Comparison of ENCODE assay signal across 8 cellular contexts in the genomic region with DNA sequence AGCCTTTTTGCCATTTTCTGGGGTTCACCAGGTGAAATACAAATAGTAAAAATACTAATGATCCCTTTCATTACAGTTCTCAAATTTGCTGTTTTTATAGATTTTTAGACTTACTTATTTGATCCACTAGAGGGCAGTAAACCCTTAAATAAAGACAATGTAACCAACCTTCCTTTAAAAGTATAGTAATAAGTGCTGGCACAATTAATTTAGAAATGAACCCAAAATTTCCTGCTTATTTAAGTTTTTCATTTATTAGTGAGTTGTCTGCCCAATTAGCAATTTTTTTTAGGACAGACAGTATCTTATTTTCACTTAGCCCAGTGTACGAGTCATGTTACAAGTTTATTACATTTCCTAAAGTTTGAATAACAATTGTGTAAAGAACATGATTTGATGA. TPM values are rescaled to one million over a fixed set of nuclear protein-coding genes. Genes with fewer than 3 reads are reported as not detected.
DNase-seq lines count a peak whose midpoint lies in the region; ATAC-seq, FAIRE-seq and TF ChIP-seq lines count a peak whose summit lies in the region.
"Had no signal": no experiment of that assay in that cellular context is flagged by ENCODE, and none has a peak within 500 bp of the region (broad histone marks: within the 10 kb centered on the region; RNA-seq: fewer than 3 reads in every experiment).

No MANE protein-coding gene starts in this region.

- no peak overlapping the region for H3K4me2 ChIP-seq in astrocyte (ENCODE audit: low read length)

- no peaks in the 10 kb centered on the region for H3K27me3 Mint-ChIP-seq in astrocyte (ENCODE audit: low read depth, unreplicated experiment)

- no peaks in the 10 kb centered on the region for H3K9me3 Mint-ChIP-seq in astrocyte (ENCODE audit: unreplicated experiment)

- H3K4me3 Mint-ChIP-seq in astrocyte (ENCODE audit: unreplicated experiment): peak overlapping the region; percentile 41

- no peak overlapping the region for H3K9ac ChIP-seq in astrocyte (ENCODE audit: low read length)

- no peaks in the 10 kb centered on the region for H3K36me3 Mint-ChIP-seq in astrocyte (ENCODE audit: low read depth, unreplicated experiment)

- no peaks in the 10 kb centered on the region for H4K20me1 ChIP-seq in astrocyte (ENCODE audit: insufficient read depth, low read length)

- no peak for DNase-seq in GM06990 (ENCODE audit: extremely low read depth, insufficient read length)
- peak; percentile 59 for DNase-seq in NCI-H146 treated with DMSO at 0.1 percent for 48 hours (lab: John Stamatoyannopoulos, UW; ENCODE audit: unreplicated experiment)
- peak; percentile 8 for DNase-seq in astrocyte (ENCODE audit: low read depth)
- DNase-seq in lower lobe of right lung: no peak
- no peak for DNase-seq in amygdala (lab: John Stamatoyannopoulos, UW)
- DNase-seq in left colon: no peak

- ATAC-seq in lower lobe of right lung (no peak), GM18511 (IDR thresholded peaks at IDR 0.05; ENCODE audit: unreplicated experiment) (no peak), left colon (no peak)

- H3K27me3 ChIP-seq in GM06990 (replicated peaks; ENCODE audit: control insufficient read depth, insufficient read depth, low read length): no peaks in the 10 kb centered on the region
- no peaks in the 10 kb centered on the region for H3K27me3 ChIP-seq in astrocyte (ENCODE audit: insufficient read depth, low read length)
- no peaks in the 10 kb centered on the region for H3K27me3 ChIP-seq in lower lobe of right lung (ENCODE audit: low read depth)

- peaks cover 13% of the 10 kb centered on the region for H3K4me1 Mint-ChIP-seq in astrocyte (ENCODE audit: low read depth, unreplicated experiment)

- H3K36me3 ChIP-seq in GM06990 (ENCODE audit: control insufficient read depth, insufficient read depth, low read length) (no peaks in the 10 kb centered on the region), astrocyte (ENCODE audit: insufficient read depth, low read length) (no peaks in the 10 kb centered on the region), lower lobe of right lung (no peaks in the 10 kb centered on the region)

- H3K27ac Mint-ChIP-seq in astrocyte (ENCODE audit: unreplicated experiment): no peak overlapping the region

- intact Hi-C loops in lower lobe of right lung (cut with DNase I): loop anchor here (10.0 kb wide), 2 partner anchors 289 to 349 kb away; a partner anchor contains a TSS
- intact Hi-C loops in left colon (cut with DNase I, micrococcal nuclease): loop anchor here in 1 of 2 donors (10.0 kb wide), 3 partner anchors 169 to 349 kb away; a partner anchor contains a TSS

- no peak overlapping the region for H3K4me3 ChIP-seq in GM06990 (replicated peaks; ENCODE audit: low read depth, low read length)
- H3K4me3 ChIP-seq in astrocyte (ENCODE audit: insufficient read depth, low read depth, low read length): no peak overlapping the region
- no peak overlapping the region for H3K4me3 ChIP-seq in lower lobe of right lung
- H3K4me3 ChIP-seq: skin epidermis had no signal

- H3K27ac ChIP-seq in astrocyte (ENCODE audit: low read depth, low read length) (no peak overlapping the region), lower lobe of right lung (no peak overlapping the region)

- H3K79me2 ChIP-seq in astrocyte (ENCODE audit: insufficient read depth, low read length): peaks cover 41% of the 10 kb centered on the region

- H3K4me1 ChIP-seq in astrocyte (ENCODE audit: insufficient read depth, low read length) (peaks cover 4% of the 10 kb centered on the region), lower lobe of right lung (peaks cover 9% of the 10 kb centered on the region)

- TF ChIP-seq CTCF in GM06990 (IDR thresholded peaks at IDR 0.05; ENCODE audit: insufficient read depth, low read length, poor library complexity, severe bottlenecking) (peak; percentile 33), astrocyte (IDR thresholded peaks at IDR 0.05; ENCODE audit: insufficient read depth, low read depth, low read length) (peak; percentile 38), lower lobe of right lung (IDR thresholded peaks at IDR 0.05) (peak; percentile 67)

- FAIRE-seq in astrocyte (lab: Jason Lieb, UNC): no peak

- no peaks in the 10 kb centered on the region for H3K9me3 ChIP-seq in astrocyte (ENCODE audit: insufficient read depth, low read depth, low read length)
- H3K9me3 ChIP-seq in lower lobe of right lung: no peaks in the 10 kb centered on the region

- H2AFZ ChIP-seq in astrocyte (ENCODE audit: low read depth, low read length): no peak overlapping the region

RNA-seq across cellular contexts. Expression of a gene that starts 4.7 kb away (rescaled TPM):
- 2.6 and 4.0 TPM in 2 replicates for total RNA-seq in astrocyte
- 13.3 TPM for total RNA-seq in lower lobe of right lung
- 1 to 10 TPM in 1 of 2 donors, under 1 TPM in 1; 0.84 to 2.5 TPM for total RNA-seq in left colon

RNA-seq across cellular contexts. Expression of a gene that starts 6.0 kb away (rescaled TPM):
- total RNA-seq in astrocyte: 62.0 and 70.8 TPM in 2 replicates
- total RNA-seq in lower lobe of right lung: 67.9 TPM
- 10 to 100 TPM; 27.4 to 47.9 TPM for total RNA-seq in left colon

Comparison
In these comparisons a context has a peak if more than half of its experiments do, and no peak if none do; other contexts are left out.
1. DNase-seq: peak in NCI-H146 treated with DMSO at 0.1 percent for 48 hours (single experiment) and astrocyte (single experiment); none in GM06990 (single experiment), lower lobe of right lung (single experiment), amygdala (0 of 56) and left colon (0 of 2).
2. Peak in every context shown above with its lines, with median percentiles within 50 percentile points of each other: CTCF ChIP-seq.